ENCODE assay signal across 9 cellular contexts in the genomic region with DNA sequence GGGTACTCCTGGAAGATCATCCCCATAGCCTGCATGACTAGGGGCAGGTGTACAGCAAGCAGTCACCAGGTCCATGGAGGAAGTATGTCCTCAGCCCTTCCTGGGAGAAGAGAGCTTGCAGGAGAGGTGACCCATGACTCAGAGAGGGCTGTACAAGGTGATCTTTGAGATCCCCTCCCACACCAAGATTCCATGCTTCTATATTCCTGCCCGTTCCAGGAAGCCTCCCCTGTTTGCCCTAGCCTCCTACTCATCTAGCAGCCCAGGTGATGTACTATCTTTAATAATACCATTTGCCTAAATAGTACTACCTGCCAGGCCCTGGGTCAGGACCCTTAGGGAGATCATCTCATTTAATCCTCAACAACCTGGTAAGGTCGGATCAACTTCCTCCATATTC. TPM values are rescaled to one million over a fixed set of nuclear protein-coding genes. Genes with fewer than 3 reads are reported as not detected.
DNase-seq lines count a peak whose midpoint lies in the region; ATAC-seq and TF ChIP-seq lines count a peak whose summit lies in the region.
"Not testable (repeated sequence)": the region's sequence is repeated elsewhere in the genome, so short reads cannot be mapped to it uniquely, and the experiment has no call there.
"Had no signal": no experiment of that assay in that cellular context is flagged by ENCODE, and none has a peak within 500 bp of the region (broad histone marks: within the 10 kb centered on the region; RNA-seq: fewer than 3 reads in every experiment).

No MANE protein-coding gene starts in this region.

- not testable (repeated sequence) for H3K4me3 Mint-ChIP-seq in CD8-positive, alpha-beta T cell; T-cell; activated naive CD4-positive, alpha-beta T cell treated with anti-CD3 and anti-CD28 coated beads, Interleukin-2, amount 50 U/mL, for 24 hours
- H3K4me3 Mint-ChIP-seq in glutamatergic neuron (ENCODE audit: unreplicated experiment): peak overlapping the region; percentile 55

- not testable (repeated sequence) for H3K9me3 Mint-ChIP-seq in CD8-positive, alpha-beta T cell; T-cell; activated naive CD4-positive, alpha-beta T cell treated with anti-CD3 and anti-CD28 coated beads, Interleukin-2, amount 50 U/mL, for 24 hours
- peaks cover 12% of the 10 kb centered on the region for H3K9me3 Mint-ChIP-seq in glutamatergic neuron (ENCODE audit: unreplicated experiment)

- TF ChIP-seq CTCF in CD8-positive, alpha-beta T cell (IDR thresholded peaks at IDR 0.05); glutamatergic neuron (IDR thresholded peaks at IDR 0.05; ENCODE audit: partially characterized antibody, unreplicated experiment); mucosa of descending colon (IDR thresholded peaks at IDR 0.05); neutrophil (IDR thresholded peaks at IDR 0.05): not testable (repeated sequence)

- CTCF ChIA-PET in CD8-positive, alpha-beta T cell (lab: Charles Lee); T-cell (lab: Charles Lee): not testable (repeated sequence)

- not testable (repeated sequence) for H3K27me3 ChIP-seq in CD8-positive, alpha-beta T cell (ENCODE audit: insufficient read depth, low read length); neutrophil

- not testable (repeated sequence) for H3K4me1 ChIP-seq in CD8-positive, alpha-beta T cell (ENCODE audit: insufficient read depth, low read length); mucosa of descending colon (ENCODE audit: low read depth)
- peaks cover 6 to 11% of the 10 kb centered on the region in 2 experiments for H3K4me1 ChIP-seq in neutrophil (ENCODE audit: control insufficient read depth in 1 of 2, insufficient read depth in 1 of 2, low read depth in 1 of 2, low read length in 1 of 2)

- intact Hi-C loops in CD8-positive, alpha-beta T cell (cut with DNase I, micrococcal nuclease); mucosa of descending colon (cut with DNase I, micrococcal nuclease): not testable (repeated sequence)

- not testable (repeated sequence) for ATAC-seq in CD8-positive, alpha-beta T cell; T-cell (replicated peaks in 1 of 4)
- ATAC-seq in mucosa of descending colon: peak; percentile 14

- peaks cover 11% of the 10 kb centered on the region for H3K4me1 Mint-ChIP-seq in CD8-positive, alpha-beta T cell (ENCODE audit: low read depth)
- peaks cover 0 to 15% (median 8%) of the 10 kb centered on the region in 3 donors for H3K4me1 Mint-ChIP-seq in T-cell
- not testable (repeated sequence) for H3K4me1 Mint-ChIP-seq in activated naive CD4-positive, alpha-beta T cell treated with anti-CD3 and anti-CD28 coated beads, Interleukin-2, amount 50 U/mL, for 24 hours; glutamatergic neuron (ENCODE audit: low read depth, unreplicated experiment)

- peaks cover 18% of the 10 kb centered on the region for H3K36me3 Mint-ChIP-seq in CD8-positive, alpha-beta T cell
- H3K36me3 Mint-ChIP-seq in T-cell; activated naive CD4-positive, alpha-beta T cell treated with anti-CD3 and anti-CD28 coated beads, Interleukin-2, amount 50 U/mL, for 24 hours; glutamatergic neuron (ENCODE audit: unreplicated experiment): not testable (repeated sequence)

- H3K9me3 ChIP-seq in CD8-positive, alpha-beta T cell (ENCODE audit: low read length); mucosa of descending colon; neutrophil: not testable (repeated sequence)

- not testable (repeated sequence) for H3K4me3 ChIP-seq in CD8-positive, alpha-beta T cell (ENCODE audit: low read depth, low read length); mucosa of descending colon; neutrophil (ENCODE audit: low read depth in 1 of 2, low read length in 1 of 2)

- DNase-seq in CD8-positive, alpha-beta T cell; T-cell; glutamatergic neuron; mucosa of descending colon: not testable (repeated sequence)

- H3K27ac ChIP-seq in CD8-positive, alpha-beta T cell (ENCODE audit: low read depth, low read length): not testable (repeated sequence)
- peak overlapping the region; percentile 46 for H3K27ac ChIP-seq in neutrophil

- POLR2A ChIA-PET in CD8-positive, alpha-beta T cell (lab: Charles Lee); T-cell (lab: Charles Lee): not testable (repeated sequence)

- peak overlapping the region; percentile 52 for H3K27ac Mint-ChIP-seq in CD8-positive, alpha-beta T cell
- peak overlapping the region; percentile 66 to 82 for H3K27ac Mint-ChIP-seq in T-cell
- peak overlapping the region; percentile 51 for H3K27ac Mint-ChIP-seq in activated naive CD4-positive, alpha-beta T cell treated with anti-CD3 and anti-CD28 coated beads, Interleukin-2, amount 50 U/mL, for 24 hours
- H3K27ac Mint-ChIP-seq in glutamatergic neuron (ENCODE audit: unreplicated experiment): peak overlapping the region; percentile 11

- not testable (repeated sequence) for H3K36me3 ChIP-seq in CD8-positive, alpha-beta T cell (ENCODE audit: insufficient read depth, low read length); mucosa of descending colon (ENCODE audit: low read depth); neutrophil

- H3K27me3 Mint-ChIP-seq in CD8-positive, alpha-beta T cell (ENCODE audit: low read depth); T-cell; activated naive CD4-positive, alpha-beta T cell treated with anti-CD3 and anti-CD28 coated beads, Interleukin-2, amount 50 U/mL, for 24 hours; glutamatergic neuron (ENCODE audit: unreplicated experiment): not testable (repeated sequence)

RNA-seq across cellular contexts. Expression of a gene that starts 6.6 kb away (rescaled TPM):
- total RNA-seq in CD8-positive, alpha-beta T cell: 10 to 100 TPM; 82.1 to 84.8 TPM
- total RNA-seq in T-cell: 100 to 1,000 TPM; 101 to 188 (median 156) TPM
- total RNA-seq in glutamatergic neuron (ENCODE audit: unreplicated experiment): 154 TPM
- total RNA-seq in mucosa of descending colon: 10 to 100 TPM; 84.2 to 91.2 (median 89.8) TPM

RNA-seq across cellular contexts. Expression of a gene that starts 27.4 kb away (rescaled TPM):
- 1 to 10 TPM; 1.1 to 1.5 TPM for total RNA-seq in CD8-positive, alpha-beta T cell
- 1 to 10 TPM; 1.1 to 2.9 (median 1.7) TPM for total RNA-seq in T-cell
- total RNA-seq in glutamatergic neuron (ENCODE audit: unreplicated experiment): 13.3 TPM
- 1 to 10 TPM in 1 of 3 donors, under 1 TPM in 2; 0.84 to 1.4 (median 0.96) TPM for total RNA-seq in mucosa of descending colon
- total RNA-seq: A673 had no signal

RNA-seq across cellular contexts. Expression of a gene that starts 40.3 kb away (rescaled TPM):
- not detected for total RNA-seq in CD8-positive, alpha-beta T cell
- not detected for total RNA-seq in T-cell
- not detected for total RNA-seq in glutamatergic neuron (ENCODE audit: unreplicated experiment)
- not detected for total RNA-seq in mucosa of descending colon
- total RNA-seq: A673, GM23338, H7 had no signal

RNA-seq across cellular contexts. Expression of a gene that starts 44.4 kb away (rescaled TPM):
- 10 to 100 TPM; 35.7 to 42.0 TPM for total RNA-seq in CD8-positive, alpha-beta T cell
- total RNA-seq in T-cell: 10 to 100 TPM; 39.5 to 81.9 (median 70.7) TPM
- 28.8 TPM for total RNA-seq in glutamatergic neuron (ENCODE audit: unreplicated experiment)
- 10 to 100 TPM; 27.0 to 33.7 (median 28.1) TPM for total RNA-seq in mucosa of descending colon

Comparison
In these comparisons a context has a peak if more than half of its experiments do, and no peak if none do; other contexts are left out.
1. H3K27ac Mint-ChIP-seq: peak in every context shown above with its lines; median percentile 74 in T-cell; 52 in CD8-positive, alpha-beta T cell; 51 in activated naive CD4-positive, alpha-beta T cell treated with anti-CD3 and anti-CD28 coated beads, Interleukin-2, amount 50 U/mL, for 24 hours; 11 in glutamatergic neuron.